In the genomic region with DNA sequence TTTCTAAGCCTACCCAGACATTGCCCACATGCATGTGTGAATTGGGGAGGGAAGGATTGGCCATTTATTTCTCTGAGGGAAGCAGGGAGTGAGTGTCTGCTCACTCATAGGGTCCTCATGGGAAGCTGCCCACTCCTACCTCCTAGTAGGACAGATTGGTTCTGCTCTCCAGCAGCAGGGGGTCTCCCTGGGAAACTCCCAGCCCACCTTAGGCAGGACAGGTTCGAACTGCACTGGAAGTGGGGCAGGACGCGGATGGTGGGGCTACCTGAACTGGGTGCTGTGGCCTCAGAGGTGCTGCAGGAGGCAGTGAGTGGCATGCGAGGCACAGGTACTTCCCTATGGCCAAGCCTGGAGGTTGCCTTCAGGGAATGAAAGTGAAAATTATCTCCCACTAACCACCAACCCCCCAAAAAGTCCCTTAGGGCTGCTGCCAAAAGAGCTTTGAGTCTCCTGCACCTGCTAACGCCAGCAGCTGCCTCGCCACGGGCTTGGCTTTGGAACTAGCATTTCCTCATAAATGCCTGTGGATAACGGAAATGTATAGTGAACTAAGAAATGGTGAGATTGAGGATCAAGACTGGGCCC, we compare ENCODE assay signal across 14 cellular contexts.
A peak's percentile ranks its signal among the peaks of the same experiment; 100 is the strongest.
DNase-seq lines count a peak whose midpoint lies in the region; ATAC-seq and TF ChIP-seq lines count a peak whose summit lies in the region.
"Had no signal": no experiment of that assay in that cellular context is flagged by ENCODE, and none has a peak within 500 bp of the region (broad histone marks: within the 10 kb centered on the region; RNA-seq: fewer than 3 reads in every experiment).

No MANE protein-coding gene starts in this region.

- H3K27ac Mint-ChIP-seq in type B pancreatic cell = no peak overlapping the region
- H3K27ac Mint-ChIP-seq in stimulated activated memory B cell treated with anti-CD40 and anti-IgM and Interleukin-4, amounts not matched to agents 10 μg/mL and 1 μg/mL and 100 μg/mL, for 72 hours = no peak overlapping the region

- H3K27me3 Mint-ChIP-seq in activated T-cell treated with anti-CD3 and anti-CD28 coated beads, Interleukin-2, amount 50 U/mL, for 4 hours (ENCODE audit: low read depth) = peaks cover 7% of the 10 kb centered on the region
- H3K27me3 Mint-ChIP-seq in type B pancreatic cell = peaks cover 60% of the 10 kb centered on the region
- H3K27me3 Mint-ChIP-seq in stimulated activated memory B cell treated with anti-CD40 and anti-IgM and Interleukin-4, amounts not matched to agents 10 μg/mL and 1 μg/mL and 100 μg/mL, for 72 hours = peaks cover 47% of the 10 kb centered on the region

- H3K9me3 Mint-ChIP-seq in activated T-cell treated with anti-CD3 and anti-CD28 coated beads, Interleukin-2, amount 50 U/mL, for 4 hours = no peaks in the 10 kb centered on the region
- H3K9me3 Mint-ChIP-seq in type B pancreatic cell = peaks cover 4% of the 10 kb centered on the region
- H3K9me3 Mint-ChIP-seq in stimulated activated memory B cell treated with anti-CD40 and anti-IgM and Interleukin-4, amounts not matched to agents 10 μg/mL and 1 μg/mL and 100 μg/mL, for 72 hours = peaks cover 6% of the 10 kb centered on the region

- peaks cover 27% of the 10 kb centered on the region for H3K4me1 Mint-ChIP-seq in activated T-cell treated with anti-CD3 and anti-CD28 coated beads, Interleukin-2, amount 50 U/mL, for 4 hours (ENCODE audit: low read depth)
- peaks cover 9% of the 10 kb centered on the region for H3K4me1 Mint-ChIP-seq in type B pancreatic cell (ENCODE audit: unreplicated experiment)
- peaks cover 5% of the 10 kb centered on the region for H3K4me1 Mint-ChIP-seq in stimulated activated memory B cell treated with anti-CD40 and anti-IgM and Interleukin-4, amounts not matched to agents 10 μg/mL and 1 μg/mL and 100 μg/mL, for 72 hours

- no peak for TF ChIP-seq CTCF in VCaP (conservative IDR thresholded peaks at IDR 0.05)
- TF ChIP-seq CTCF in type B pancreatic cell (conservative IDR thresholded peaks at IDR 0.05) = no peak
- TF ChIP-seq CTCF in tibial artery (IDR thresholded peaks at IDR 0.05) = no peak

- H3K27me3 ChIP-seq in tibial artery = peaks cover 0 to 33% of the 10 kb centered on the region in 2 donors
- H3K27me3 ChIP-seq: gastrocnemius medialis had no signal

- intact Hi-C loops in tibial artery (cut with DNase I; ENCODE audit: low total_unique reads) = no loop called here

- peak overlapping the region; percentile 64 for H3K4me3 Mint-ChIP-seq in activated T-cell treated with anti-CD3 and anti-CD28 coated beads, Interleukin-2, amount 50 U/mL, for 4 hours
- peak overlapping the region; percentile 51 for H3K4me3 Mint-ChIP-seq in type B pancreatic cell
- H3K4me3 Mint-ChIP-seq in stimulated activated memory B cell treated with anti-CD40 and anti-IgM and Interleukin-4, amounts not matched to agents 10 μg/mL and 1 μg/mL and 100 μg/mL, for 72 hours = no peak overlapping the region

- no peaks in the 10 kb centered on the region for H3K9me3 ChIP-seq in tibial artery
- H3K9me3 ChIP-seq: gastrocnemius medialis, neutrophil had no signal

- H3K27ac ChIP-seq in VCaP = peak overlapping the region; percentile 77
- H3K27ac ChIP-seq in tibial artery = no peak overlapping the region
- H3K27ac ChIP-seq: gastrocnemius medialis, neutrophil had no signal

- H3K4me1 ChIP-seq in tibial artery = peaks cover 0 to 21% (median 13%) of the 10 kb centered on the region in 4 donors

- ATAC-seq in activated T-cell treated with anti-CD3 and anti-CD28 coated beads, Interleukin-2, amount 50 U/mL, for 4 hours = no peak
- ATAC-seq in HG02642 (IDR thresholded peaks at IDR 0.05; ENCODE audit: poor library complexity, unreplicated experiment) = peak; percentile 46
- ATAC-seq in stimulated activated memory B cell treated with anti-CD40 and anti-IgM and Interleukin-4, amounts not matched to agents 10 μg/mL and 1 μg/mL and 100 μg/mL, for 72 hours = no peak
- ATAC-seq: gastrocnemius medialis had no signal

- no peak overlapping the region for H3K4me3 ChIP-seq in tibial artery
- H3K4me3 ChIP-seq: gastrocnemius medialis had no signal

- no peaks in the 10 kb centered on the region for H3K36me3 Mint-ChIP-seq in activated T-cell treated with anti-CD3 and anti-CD28 coated beads, Interleukin-2, amount 50 U/mL, for 4 hours (ENCODE audit: insufficient read depth)
- H3K36me3 Mint-ChIP-seq in type B pancreatic cell = peaks cover 5% of the 10 kb centered on the region
- H3K36me3 Mint-ChIP-seq in stimulated activated memory B cell treated with anti-CD40 and anti-IgM and Interleukin-4, amounts not matched to agents 10 μg/mL and 1 μg/mL and 100 μg/mL, for 72 hours = peaks cover 7% of the 10 kb centered on the region

- H3K36me3 ChIP-seq in tibial artery = no peaks in the 10 kb centered on the region
- H3K36me3 ChIP-seq: gastrocnemius medialis, neutrophil had no signal

- no peak for DNase-seq in activated T-cell treated with anti-CD3 and anti-CD28 coated beads, Interleukin-2, amount 50 U/mL, for 4 hours
- no peak for DNase-seq in activated T-cell treated with anti-CD3 and anti-CD28 coated beads, Interleukin-2, amount 50 U/mL, for 48 hours
- DNase-seq in type B pancreatic cell (ENCODE audit: extremely low spot score, unreplicated experiment) (no peak), activated gamma-delta T cell treated with Interleukin-2 at 50 U/mL for 16 hours (no peak), tibial artery (no peak)
- DNase-seq: activated CD4-positive, alpha-beta T cell treated with anti-CD3 and anti-CD28 coated beads for 4 hours; DMS79; gastrocnemius medialis; NCI-H1694 treated with DMSO at 0.1 percent for 48 hours; stimulated activated naive CD4-positive, alpha-beta T cell treated with Interleukin-2 at 50 U/mL for 16 hours had no signal
